ENCODE assay signal across 14 cellular contexts in genomic region chr15:57540736-57541135, GRCh38. TPM values are rescaled to one million over a fixed set of nuclear protein-coding genes. Genes with fewer than 3 reads are reported as not detected.
A peak's percentile ranks its signal among the peaks of the same experiment; 100 is the strongest.
DNase-seq lines count a peak whose midpoint lies in the region; ATAC-seq and TF ChIP-seq lines count a peak whose summit lies in the region.
"Had no signal": no experiment of that assay in that cellular context is flagged by ENCODE, and none has a peak within 500 bp of the region (broad histone marks: within the 10 kb centered on the region; RNA-seq: fewer than 3 reads in every experiment).

No MANE protein-coding gene starts in this region.

- no peaks in the 10 kb centered on the region for H3K79me2 ChIP-seq in neural progenitor cell (ENCODE audit: low read depth)
- H3K79me2 ChIP-seq: hepatocyte had no signal

- BruUV-seq in Calu3 (replicated peaks; lab: Mats Ljungman, UMichigan) = no TSS peak

- H3K9me3 ChIP-seq in neural progenitor cell (ENCODE audit: low read depth) = no peaks in the 10 kb centered on the region
- H3K9me3 ChIP-seq: psoas muscle, testis had no signal

- H3K4me2 ChIP-seq in neural progenitor cell = no peak overlapping the region
- H3K4me2 ChIP-seq: hepatocyte had no signal

- no peak for TF ChIP-seq CTCF in GM10266 (IDR thresholded peaks at IDR 0.05; ENCODE audit: control insufficient read depth, insufficient read depth, low read depth, missing control alignments)
- TF ChIP-seq CTCF in Calu3 (IDR thresholded peaks at IDR 0.05; ENCODE audit: unreplicated experiment) = no peak
- no peak for TF ChIP-seq CTCF in neural progenitor cell (IDR thresholded peaks at IDR 0.05)

- H4K20me1 ChIP-seq in neural progenitor cell (ENCODE audit: low read depth) = no peaks in the 10 kb centered on the region

- H3K4me3 Mint-ChIP-seq in Calu3 (ENCODE audit: low read depth, unreplicated experiment) = no peak overlapping the region
- no peak overlapping the region for H3K4me3 Mint-ChIP-seq in neural progenitor cell
- H3K4me3 Mint-ChIP-seq: IgD-negative memory B cell, T-cell had no signal

- H3K36me3 ChIP-seq in neural progenitor cell = no peaks in the 10 kb centered on the region

- H3K27me3 ChIP-seq in neural progenitor cell = no peaks in the 10 kb centered on the region
- H3K27me3 ChIP-seq: hepatocyte, testis had no signal

- ATAC-seq in GM18858 (IDR thresholded peaks at IDR 0.05; ENCODE audit: unreplicated experiment) = peak; percentile 80
- peak; percentile 79 for ATAC-seq in GM21723 (IDR thresholded peaks at IDR 0.05; ENCODE audit: unreplicated experiment)
- ATAC-seq in HG03520 (IDR thresholded peaks at IDR 0.05; ENCODE audit: unreplicated experiment) = peak; percentile 69
- ATAC-seq: psoas muscle, T-cell had no signal

- CTCF ChIA-PET in Calu3 (lab: Charles Lee) = no interaction called here

- no peak overlapping the region for H3K9ac ChIP-seq in neural progenitor cell

- no peaks in the 10 kb centered on the region for H3K9me3 Mint-ChIP-seq in Calu3 (ENCODE audit: low read depth, unreplicated experiment)
- H3K9me3 Mint-ChIP-seq in neural progenitor cell = peaks cover 7% of the 10 kb centered on the region

- H3K4me1 Mint-ChIP-seq in Calu3 (ENCODE audit: low read depth, unreplicated experiment) (no peaks in the 10 kb centered on the region), neural progenitor cell (peaks cover 21% of the 10 kb centered on the region)
- H3K4me1 Mint-ChIP-seq: IgD-negative memory B cell, T-cell had no signal

- H3K4me3 ChIP-seq in neural progenitor cell = no peak overlapping the region
- H3K4me3 ChIP-seq: hepatocyte, psoas muscle, testis had no signal

- H3K27me3 Mint-ChIP-seq in Calu3 (ENCODE audit: unreplicated experiment) (peaks cover 40% of the 10 kb centered on the region), neural progenitor cell (ENCODE audit: insufficient read depth, low read depth) (peaks cover 7% of the 10 kb centered on the region)

- H3F3A ChIP-seq in neural progenitor cell (ENCODE audit: low read depth) = no peaks in the 10 kb centered on the region

- no peaks in the 10 kb centered on the region for H3K36me3 Mint-ChIP-seq in Calu3 (ENCODE audit: insufficient read depth, unreplicated experiment)
- no peaks in the 10 kb centered on the region for H3K36me3 Mint-ChIP-seq in neural progenitor cell
- H3K36me3 Mint-ChIP-seq: IgD-negative memory B cell, T-cell had no signal

- intact Hi-C loops in Calu3 (cut with micrococcal nuclease; ENCODE audit: unreplicated experiment) = no loop called here

- H3K4me1 ChIP-seq in neural progenitor cell = peaks cover 13% of the 10 kb centered on the region
- H3K4me1 ChIP-seq: psoas muscle had no signal

- H3K27ac Mint-ChIP-seq in Calu3 (ENCODE audit: unreplicated experiment) (no peak overlapping the region), neural progenitor cell (no peak overlapping the region)
- H3K27ac Mint-ChIP-seq: T-cell had no signal

- DNase-seq in GM10266 (ENCODE audit: extremely low spot score) (peak; percentile 56), nucleus accumbens (lab: John Stamatoyannopoulos, UW) (no peak), Calu3 (no peak), neural progenitor cell (ENCODE audit: low spot score) (no peak), NCI-H510A (lab: John Stamatoyannopoulos, UW) (no peak)
- DNase-seq: NCI-H146, psoas muscle, T-cell, testis had no signal

- no peak overlapping the region for H3K27ac ChIP-seq in neural progenitor cell
- H3K27ac ChIP-seq: hepatocyte, psoas muscle, testis had no signal

- no peak overlapping the region for H2AFZ ChIP-seq in neural progenitor cell (replicated peaks)
- H2AFZ ChIP-seq: hepatocyte had no signal

RNA-seq across cellular contexts. Expression of gene MYZAP, which starts 51.0 kb away (rescaled TPM):
- 5.1 and 6.9 TPM in 2 replicates for total RNA-seq in Calu3 (2022)
- total RNA-seq in neural progenitor cell (ENCODE audit: low replicate concordance) = 0.09 TPM in 1 of 2 replicates, not detected in the other
